ENCODE assay signal across 1 cellular context in the genomic region with DNA sequence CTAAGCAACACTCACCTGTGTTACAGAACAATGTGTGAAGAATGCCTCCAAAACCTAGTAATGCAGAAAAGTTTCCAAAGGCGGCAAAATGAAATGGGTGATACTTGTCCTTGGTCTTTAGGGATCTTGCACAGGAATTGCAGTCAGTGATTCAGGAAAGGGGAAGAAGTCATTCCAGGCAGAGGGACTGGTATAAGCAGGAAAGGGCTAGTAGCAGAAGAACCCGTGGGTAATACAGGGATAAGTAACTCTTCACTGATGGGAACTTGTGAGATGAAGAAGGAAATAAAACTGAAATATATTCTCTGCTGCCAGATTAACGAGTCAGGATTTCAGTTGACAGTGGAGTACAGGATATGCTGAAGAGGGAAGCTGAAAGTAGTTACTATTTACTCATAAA.
TF ChIP-seq lines count a peak whose summit lies in the region.

No MANE protein-coding gene starts in this region.

TF ChIP-seq in SK-N-SH treated with all-trans-retinoic acid at 6 μM for 48 hours, 23 proteins besides CTCF, POLR2A, EP300 and RAD21 (continued from another document):
- TF ChIP-seq, protein P1, sequence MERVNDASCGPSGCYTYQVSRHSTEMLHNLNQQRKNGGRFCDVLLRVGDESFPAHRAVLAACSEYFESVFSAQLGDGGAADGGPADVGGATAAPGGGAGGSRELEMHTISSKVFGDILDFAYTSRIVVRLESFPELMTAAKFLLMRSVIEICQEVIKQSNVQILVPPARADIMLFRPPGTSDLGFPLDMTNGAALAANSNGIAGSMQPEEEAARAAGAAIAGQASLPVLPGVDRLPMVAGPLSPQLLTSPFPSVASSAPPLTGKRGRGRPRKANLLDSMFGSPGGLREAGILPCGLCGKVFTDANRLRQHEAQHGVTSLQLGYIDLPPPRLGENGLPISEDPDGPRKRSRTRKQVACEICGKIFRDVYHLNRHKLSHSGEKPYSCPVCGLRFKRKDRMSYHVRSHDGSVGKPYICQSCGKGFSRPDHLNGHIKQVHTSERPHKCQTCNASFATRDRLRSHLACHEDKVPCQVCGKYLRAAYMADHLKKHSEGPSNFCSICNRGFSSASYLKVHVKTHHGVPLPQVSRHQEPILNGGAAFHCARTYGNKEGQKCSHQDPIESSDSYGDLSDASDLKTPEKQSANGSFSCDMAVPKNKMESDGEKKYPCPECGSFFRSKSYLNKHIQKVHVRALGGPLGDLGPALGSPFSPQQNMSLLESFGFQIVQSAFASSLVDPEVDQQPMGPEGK (CRISPR knock-in tag; IDR thresholded peaks at IDR 0.05; ENCODE audit: borderline replicate concordance) = no peak
- TF ChIP-seq ZC3H10 (CRISPR knock-in tag; IDR thresholded peaks at IDR 0.05) (no peak), GLIS3 (CRISPR knock-in tag; IDR thresholded peaks at IDR 0.05) (no peak), OSR1 (CRISPR knock-in tag; IDR thresholded peaks at IDR 0.05) (no peak), CSRNP3 (CRISPR knock-in tag; IDR thresholded peaks at IDR 0.05) (no peak), TOX (CRISPR knock-in tag; IDR thresholded peaks at IDR 0.05; ENCODE audit: borderline replicate concordance) (no peak), CSDC2 (CRISPR knock-in tag; IDR thresholded peaks at IDR 0.05) (no peak), ESRRG (CRISPR knock-in tag; IDR thresholded peaks at IDR 0.05) (no peak), ZNF70 (CRISPR knock-in tag; IDR thresholded peaks at IDR 0.05) (no peak)
TF ChIP-seq in SK-N-SH treated with all-trans-retinoic acid at 6 μM for 48 hours: peak in this region for 0.
